In the genomic region with DNA sequence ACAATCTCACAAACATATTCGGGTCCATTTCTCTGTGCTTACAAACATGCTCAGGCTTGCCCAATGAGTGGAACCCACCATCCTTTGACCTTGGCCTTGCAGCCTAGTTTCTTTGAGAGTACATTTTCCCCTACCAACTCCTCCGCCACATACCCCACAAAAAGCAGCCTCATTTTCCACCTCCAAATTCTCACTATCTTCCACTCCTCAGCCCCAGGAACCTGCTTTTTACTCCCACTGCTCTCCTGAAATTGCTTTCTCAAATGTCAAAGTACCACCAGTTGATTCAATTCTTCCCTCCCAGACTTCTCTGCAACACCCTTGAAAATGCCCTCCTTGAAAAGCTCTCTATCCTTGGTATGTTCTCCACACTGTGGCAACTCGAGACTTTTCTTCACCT, we compare ENCODE assay signal across 1 cellular context.
TF ChIP-seq lines count a peak whose summit lies in the region.

No MANE protein-coding gene starts in this region.

TF ChIP-seq in IMR-90, 13 proteins besides CTCF, POLR2A, EP300 and RAD21:
- TF ChIP-seq CEBPB (IDR thresholded peaks at IDR 0.05; ENCODE audit: low read depth, low read length) (no peak), BHLHE40 (IDR thresholded peaks at IDR 0.05; ENCODE audit: low read depth, low read length) (no peak), FOS (IDR thresholded peaks at IDR 0.05; ENCODE audit: low read depth, low read length) (no peak), RCOR1 (IDR thresholded peaks at IDR 0.05; ENCODE audit: insufficient replicate concordance, low read length) (no peak), NFE2L2 (IDR thresholded peaks at IDR 0.05; ENCODE audit: low read depth, low read length) (no peak)
- TF ChIP-seq, protein P1, sequence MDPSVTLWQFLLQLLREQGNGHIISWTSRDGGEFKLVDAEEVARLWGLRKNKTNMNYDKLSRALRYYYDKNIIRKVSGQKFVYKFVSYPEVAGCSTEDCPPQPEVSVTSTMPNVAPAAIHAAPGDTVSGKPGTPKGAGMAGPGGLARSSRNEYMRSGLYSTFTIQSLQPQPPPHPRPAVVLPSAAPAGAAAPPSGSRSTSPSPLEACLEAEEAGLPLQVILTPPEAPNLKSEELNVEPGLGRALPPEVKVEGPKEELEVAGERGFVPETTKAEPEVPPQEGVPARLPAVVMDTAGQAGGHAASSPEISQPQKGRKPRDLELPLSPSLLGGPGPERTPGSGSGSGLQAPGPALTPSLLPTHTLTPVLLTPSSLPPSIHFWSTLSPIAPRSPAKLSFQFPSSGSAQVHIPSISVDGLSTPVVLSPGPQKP (IDR thresholded peaks at IDR 0.05; ENCODE audit: borderline replicate concordance, low read depth, low read length), result no peak
